11 cellular contexts compared by ENCODE assay signal in the genomic region with DNA sequence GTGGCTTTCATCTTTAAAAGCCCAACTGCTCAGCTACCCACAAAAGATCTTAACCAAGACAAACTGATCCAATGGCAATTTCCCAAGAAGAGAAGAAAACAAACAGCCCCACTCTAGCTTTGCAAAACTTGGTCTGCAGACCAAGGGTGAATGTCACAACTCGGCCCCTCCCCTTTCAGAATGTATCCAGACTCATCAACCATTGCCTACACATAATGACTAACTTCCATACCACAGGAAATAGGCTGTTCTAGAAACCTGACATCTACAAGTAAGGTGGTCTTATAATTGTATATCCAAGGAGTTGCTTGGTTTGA. TPM values are rescaled to one million over a fixed set of nuclear protein-coding genes. Genes with fewer than 3 reads are reported as not detected.
A peak's percentile ranks its signal among the peaks of the same experiment; 100 is the strongest.
DNase-seq lines count a peak whose midpoint lies in the region; ATAC-seq and TF ChIP-seq lines count a peak whose summit lies in the region.
"Had no signal": no experiment of that assay in that cellular context is flagged by ENCODE, and none has a peak within 500 bp of the region (broad histone marks: within the 10 kb centered on the region; RNA-seq: fewer than 3 reads in every experiment).

No MANE protein-coding gene starts in this region.

- no peak for TF ChIP-seq POLR2A in NB4 (IDR thresholded peaks at IDR 0.05; ENCODE audit: extremely low read depth, insufficient read length)

- peak; percentile 26 for DNase-seq in GM03348 (ENCODE audit: low spot score)
- DNase-seq in NB4 (ENCODE audit: low read depth), result peak; percentile 48
- DNase-seq in cardiac fibroblast (ENCODE audit: low read depth in 2 of 2), result peak; percentile 74 to 77
- DNase-seq in sciatic nerve (ENCODE audit: low spot score), result no peak
- DNase-seq in ecto neural progenitor cell (ENCODE audit: low spot score), result no peak
- DNase-seq in NK-92 (lab: John Stamatoyannopoulos, UW; ENCODE audit: unreplicated experiment), result no peak
- DNase-seq: amniotic stem cell, Karpas-422, NCI-H82 had no signal

- H3K4me3 Mint-ChIP-seq in stimulated activated memory B cell treated with anti-CD40 and anti-IgM and Interleukin-4, amounts not matched to agents 10 μg/mL and 1 μg/mL and 100 μg/mL, for 72 hours, result no peak overlapping the region

- H3K4me3 ChIP-seq in NB4 (ENCODE audit: low read depth, low read length) (no peak overlapping the region), cardiac fibroblast (replicated peaks in 1 of 2; ENCODE audit: low read depth in 2 of 2, low read length in 2 of 2) (no peak overlapping the region)

- H3K27ac Mint-ChIP-seq in stimulated activated memory B cell treated with anti-CD40 and anti-IgM and Interleukin-4, amounts not matched to agents 10 μg/mL and 1 μg/mL and 100 μg/mL, for 72 hours, result no peak overlapping the region

- H3K4me1 Mint-ChIP-seq in stimulated activated memory B cell treated with anti-CD40 and anti-IgM and Interleukin-4, amounts not matched to agents 10 μg/mL and 1 μg/mL and 100 μg/mL, for 72 hours, result peaks cover 14% of the 10 kb centered on the region

- no peaks in the 10 kb centered on the region for H3K27me3 Mint-ChIP-seq in stimulated activated memory B cell treated with anti-CD40 and anti-IgM and Interleukin-4, amounts not matched to agents 10 μg/mL and 1 μg/mL and 100 μg/mL, for 72 hours

- intact Hi-C loops in sciatic nerve (cut with DNase I), result no loop called here

- peaks cover 13% of the 10 kb centered on the region for H3K36me3 Mint-ChIP-seq in stimulated activated memory B cell treated with anti-CD40 and anti-IgM and Interleukin-4, amounts not matched to agents 10 μg/mL and 1 μg/mL and 100 μg/mL, for 72 hours

- H3K9me3 Mint-ChIP-seq in stimulated activated memory B cell treated with anti-CD40 and anti-IgM and Interleukin-4, amounts not matched to agents 10 μg/mL and 1 μg/mL and 100 μg/mL, for 72 hours, result no peaks in the 10 kb centered on the region

- TF ChIP-seq CTCF in NB4 (IDR thresholded peaks at IDR 0.05; ENCODE audit: low read depth, low read length) (no peak), cardiac fibroblast (IDR thresholded peaks at IDR 0.05; ENCODE audit: low read depth, low read length) (no peak)

- ATAC-seq in sciatic nerve (peak; percentile 66), HG03039 (IDR thresholded peaks at IDR 0.05; ENCODE audit: unreplicated experiment) (no peak)
- no peak for ATAC-seq in stimulated activated memory B cell treated with anti-CD40 and anti-IgM and Interleukin-4, amounts not matched to agents 10 μg/mL and 1 μg/mL and 100 μg/mL, for 72 hours

RNA-seq across cellular contexts. Expression of gene DCUN1D3, which starts 16.0 kb away (rescaled TPM):
- 30.7 TPM for total RNA-seq in sciatic nerve

RNA-seq across cellular contexts. Expression of gene LYRM1, which starts 16.4 kb away (rescaled TPM):
- total RNA-seq in sciatic nerve, result 25.6 TPM

Comparison
In these comparisons a context has a peak if more than half of its experiments do, and no peak if none do; other contexts are left out.
1. DNase-seq: peak in GM03348 (single experiment), NB4 (single experiment) and cardiac fibroblast (2 of 2); none in sciatic nerve (single experiment), ecto neural progenitor cell (single experiment) and NK-92 (single experiment).